In the genomic region with DNA sequence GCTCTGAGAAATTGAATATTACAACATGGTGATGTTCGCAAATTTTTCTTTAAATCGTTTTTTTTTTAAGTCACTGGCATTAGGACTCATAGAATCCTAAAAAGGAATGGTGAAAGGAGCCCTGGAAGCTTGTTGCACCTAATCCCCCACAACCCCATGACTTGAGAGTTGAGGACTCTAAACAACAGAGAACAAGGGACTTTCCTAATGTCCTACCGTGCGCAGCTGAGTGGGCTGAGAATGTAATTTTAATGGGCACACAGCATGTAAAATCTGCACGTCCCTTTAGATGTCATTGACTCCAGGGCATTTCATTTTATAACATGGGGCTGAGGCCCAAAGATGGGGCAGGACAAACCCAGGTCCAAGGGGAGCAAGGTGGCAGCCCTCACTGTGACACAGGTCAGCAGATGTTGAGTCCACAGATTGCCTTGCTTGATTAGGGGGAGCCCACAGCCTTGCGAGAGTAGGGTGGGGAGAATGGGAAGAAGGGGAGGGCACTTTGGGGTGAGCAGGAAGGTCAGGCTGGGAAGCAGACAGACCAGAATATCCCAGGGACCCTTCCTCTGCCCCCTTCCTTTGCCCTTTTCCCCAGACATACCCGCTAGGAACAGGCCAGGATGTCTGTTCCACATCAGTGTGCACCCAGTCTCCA, we compare ENCODE assay signal across 2 cellular contexts.
A peak's percentile ranks its signal among the peaks of the same experiment; 100 is the strongest.
TF ChIP-seq lines count a peak whose summit lies in the region.

No MANE protein-coding gene starts in this region.

TF ChIP-seq in GM23338, 12 proteins besides CTCF, POLR2A, EP300 and RAD21:
- no peak for TF ChIP-seq ZNF114 (CRISPR knock-in tag; IDR thresholded peaks at IDR 0.05)
- no peak for TF ChIP-seq REST (IDR thresholded peaks at IDR 0.05; ENCODE audit: unreplicated experiment)
- TF ChIP-seq, protein P1, sequence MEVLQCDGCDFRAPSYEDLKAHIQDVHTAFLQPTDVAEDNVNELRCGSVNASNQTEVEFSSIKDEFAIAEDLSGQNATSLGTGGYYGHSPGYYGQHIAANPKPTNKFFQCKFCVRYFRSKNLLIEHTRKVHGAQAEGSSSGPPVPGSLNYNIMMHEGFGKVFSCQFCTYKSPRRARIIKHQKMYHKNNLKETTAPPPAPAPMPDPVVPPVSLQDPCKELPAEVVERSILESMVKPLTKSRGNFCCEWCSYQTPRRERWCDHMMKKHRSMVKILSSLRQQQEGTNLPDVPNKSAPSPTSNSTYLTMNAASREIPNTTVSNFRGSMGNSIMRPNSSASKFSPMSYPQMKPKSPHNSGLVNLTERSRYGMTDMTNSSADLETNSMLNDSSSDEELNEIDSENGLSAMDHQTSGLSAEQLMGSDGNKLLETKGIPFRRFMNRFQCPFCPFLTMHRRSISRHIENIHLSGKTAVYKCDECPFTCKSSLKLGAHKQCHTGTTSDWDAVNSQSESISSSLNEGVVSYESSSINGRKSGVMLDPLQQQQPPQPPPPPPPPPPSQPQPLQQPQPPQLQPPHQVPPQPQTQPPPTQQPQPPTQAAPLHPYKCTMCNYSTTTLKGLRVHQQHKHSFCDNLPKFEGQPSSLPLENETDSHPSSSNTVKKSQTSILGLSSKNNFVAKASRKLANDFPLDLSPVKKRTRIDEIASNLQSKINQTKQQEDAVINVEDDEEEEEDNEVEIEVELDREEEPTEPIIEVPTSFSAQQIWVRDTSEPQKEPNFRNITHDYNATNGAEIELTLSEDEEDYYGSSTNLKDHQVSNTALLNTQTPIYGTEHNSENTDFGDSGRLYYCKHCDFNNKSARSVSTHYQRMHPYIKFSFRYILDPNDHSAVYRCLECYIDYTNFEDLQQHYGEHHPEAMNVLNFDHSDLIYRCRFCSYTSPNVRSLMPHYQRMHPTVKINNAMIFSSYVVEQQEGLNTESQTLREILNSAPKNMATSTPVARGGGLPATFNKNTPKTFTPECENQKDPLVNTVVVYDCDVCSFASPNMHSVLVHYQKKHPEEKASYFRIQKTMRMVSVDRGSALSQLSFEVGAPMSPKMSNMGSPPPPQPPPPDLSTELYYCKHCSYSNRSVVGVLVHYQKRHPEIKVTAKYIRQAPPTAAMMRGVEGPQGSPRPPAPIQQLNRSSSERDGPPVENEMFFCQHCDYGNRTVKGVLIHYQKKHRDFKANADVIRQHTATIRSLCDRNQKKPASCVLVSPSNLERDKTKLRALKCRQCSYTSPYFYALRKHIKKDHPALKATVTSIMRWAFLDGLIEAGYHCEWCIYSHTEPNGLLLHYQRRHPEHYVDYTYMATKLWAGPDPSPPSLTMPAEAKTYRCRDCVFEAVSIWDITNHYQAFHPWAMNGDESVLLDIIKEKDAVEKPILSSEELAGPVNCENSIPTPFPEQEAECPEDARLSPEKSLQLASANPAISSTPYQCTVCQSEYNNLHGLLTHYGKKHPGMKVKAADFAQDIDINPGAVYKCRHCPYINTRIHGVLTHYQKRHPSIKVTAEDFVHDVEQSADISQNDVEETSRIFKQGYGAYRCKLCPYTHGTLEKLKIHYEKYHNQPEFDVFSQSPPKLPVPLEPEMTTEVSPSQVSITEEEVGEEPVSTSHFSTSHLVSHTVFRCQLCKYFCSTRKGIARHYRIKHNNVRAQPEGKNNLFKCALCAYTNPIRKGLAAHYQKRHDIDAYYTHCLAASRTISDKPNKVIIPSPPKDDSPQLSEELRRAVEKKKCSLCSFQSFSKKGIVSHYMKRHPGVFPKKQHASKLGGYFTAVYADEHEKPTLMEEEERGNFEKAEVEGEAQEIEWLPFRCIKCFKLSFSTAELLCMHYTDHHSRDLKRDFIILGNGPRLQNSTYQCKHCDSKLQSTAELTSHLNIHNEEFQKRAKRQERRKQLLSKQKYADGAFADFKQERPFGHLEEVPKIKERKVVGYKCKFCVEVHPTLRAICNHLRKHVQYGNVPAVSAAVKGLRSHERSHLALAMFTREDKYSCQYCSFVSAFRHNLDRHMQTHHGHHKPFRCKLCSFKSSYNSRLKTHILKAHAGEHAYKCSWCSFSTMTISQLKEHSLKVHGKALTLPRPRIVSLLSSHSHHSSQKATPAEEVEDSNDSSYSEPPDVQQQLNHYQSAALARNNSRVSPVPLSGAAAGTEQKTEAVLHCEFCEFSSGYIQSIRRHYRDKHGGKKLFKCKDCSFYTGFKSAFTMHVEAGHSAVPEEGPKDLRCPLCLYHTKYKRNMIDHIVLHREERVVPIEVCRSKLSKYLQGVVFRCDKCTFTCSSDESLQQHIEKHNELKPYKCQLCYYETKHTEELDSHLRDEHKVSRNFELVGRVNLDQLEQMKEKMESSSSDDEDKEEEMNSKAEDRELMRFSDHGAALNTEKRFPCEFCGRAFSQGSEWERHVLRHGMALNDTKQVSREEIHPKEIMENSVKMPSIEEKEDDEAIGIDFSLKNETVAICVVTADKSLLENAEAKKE (CRISPR knock-in tag; IDR thresholded peaks at IDR 0.05) = no peak
- no peak for TF ChIP-seq CREB1 (CRISPR knock-in tag; IDR thresholded peaks at IDR 0.05; ENCODE audit: low read depth)
- TF ChIP-seq POLR2AphosphoS5 (IDR thresholded peaks at IDR 0.05; ENCODE audit: low read depth) = no peak
- TF ChIP-seq EZH2 (IDR thresholded peaks at IDR 0.05; ENCODE audit: low read depth, unreplicated experiment) = no peak
- TF ChIP-seq ZNF331 (CRISPR knock-in tag; IDR thresholded peaks at IDR 0.05; ENCODE audit: low read depth) = no peak
- no peak for TF ChIP-seq NANOG (IDR thresholded peaks at IDR 0.05; ENCODE audit: borderline replicate concordance)

TF ChIP-seq in H1, 55 proteins besides CTCF, POLR2A, EP300 and RAD21:
- TF ChIP-seq YY1 (IDR thresholded peaks at IDR 0.05; ENCODE audit: low read depth, low read length) = no peak
- TF ChIP-seq SP4 (IDR thresholded peaks at IDR 0.05; ENCODE audit: low read length) = no peak
- peak; percentile 82 for TF ChIP-seq NANOG (IDR thresholded peaks at IDR 0.05; ENCODE audit: insufficient read depth, low read depth, low read length, poor library complexity, severe bottlenecking)
- no peak for TF ChIP-seq CREB1 (IDR thresholded peaks at IDR 0.05)
TF ChIP-seq in H1: peak in this region for 1.
